Comparison of ENCODE assay signal across 1 cellular context in genomic region chr7:8629504-8629903, GRCh38.
TF ChIP-seq lines count a peak whose summit lies in the region.

No MANE protein-coding gene starts in this region.

TF ChIP-seq in GM23338, 12 proteins besides CTCF, POLR2A, EP300 and RAD21 (continued from another document):
- no peak for TF ChIP-seq ZNF462 (CRISPR knock-in tag; IDR thresholded peaks at IDR 0.05)
- TF ChIP-seq ZNF331 (CRISPR knock-in tag; IDR thresholded peaks at IDR 0.05; ENCODE audit: low read depth), result no peak
- no peak for TF ChIP-seq NANOG (IDR thresholded peaks at IDR 0.05; ENCODE audit: borderline replicate concordance)
TF ChIP-seq in GM23338: peak in this region for 1.
